Comparison of ENCODE assay signal across 7 cellular contexts in the genomic region with DNA sequence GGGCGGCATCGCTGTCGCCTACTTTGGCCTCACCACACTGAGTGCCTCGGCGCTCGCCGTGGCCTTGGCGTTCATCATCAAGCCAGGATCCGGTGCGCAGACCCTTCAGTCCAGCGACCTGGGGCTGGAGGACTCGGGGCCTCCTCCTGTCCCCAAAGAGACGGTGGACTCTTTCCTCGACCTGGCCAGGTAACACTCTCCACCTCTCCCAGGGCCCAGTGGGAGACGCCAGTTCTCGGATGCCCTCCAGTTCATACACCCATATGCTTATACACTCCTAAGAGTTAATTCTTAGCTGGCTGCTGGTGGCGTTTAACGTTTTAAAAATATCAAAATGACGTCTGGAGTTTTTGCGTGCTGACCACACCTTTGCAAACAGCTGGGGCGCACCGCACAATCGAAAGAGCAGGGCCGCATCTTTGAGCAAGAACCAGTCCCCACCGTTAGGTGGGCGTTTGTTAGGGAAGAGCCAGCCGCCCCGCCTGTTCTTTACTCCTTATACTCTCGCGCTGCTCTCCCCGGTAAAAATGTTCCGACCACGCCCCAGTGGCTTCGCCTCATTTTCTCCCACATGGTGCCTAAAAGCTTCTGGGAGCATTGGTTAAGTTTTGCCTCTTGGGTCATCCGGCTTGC. TPM values are rescaled to one million over a fixed set of nuclear protein-coding genes. Genes with fewer than 3 reads are reported as not detected.
DNase-seq lines count a peak whose midpoint lies in the region; ATAC-seq lines count a peak whose summit lies in the region.

No MANE protein-coding gene starts in this region.

- peak overlapping the region; percentile 62; the same call in 1 of the 2 replicates for H3K4me3 ChIP-seq in iPS DF 6.9 (ENCODE audit: low read length)

- H3K27ac Mint-ChIP-seq in activated CD4-positive, alpha-beta memory T cell treated with anti-CD3 and anti-CD28 coated beads, Interleukin-2, amount 10 ng/mL, durations not matched to agents 7 days and 5 days, result peak overlapping the region; percentile 69
- peak overlapping the region; percentile 90 for H3K27ac Mint-ChIP-seq in stimulated activated effector memory CD8-positive, alpha-beta T cell treated with anti-CD3 and anti-CD28 coated beads, Interleukin-12 subunit alpha, Interleukin-12 subunit beta, amount 100 ng/mL, for 72 hours

- H3K27ac ChIP-seq in iPS DF 6.9 (ENCODE audit: low read length), result no peak overlapping the region

- H3K4me3 Mint-ChIP-seq in activated CD4-positive, alpha-beta memory T cell treated with anti-CD3 and anti-CD28 coated beads, Interleukin-2, amount 10 ng/mL, durations not matched to agents 7 days and 5 days, result peak overlapping the region; percentile 94
- H3K4me3 Mint-ChIP-seq in stimulated activated effector memory CD8-positive, alpha-beta T cell treated with anti-CD3 and anti-CD28 coated beads, Interleukin-12 subunit alpha, Interleukin-12 subunit beta, amount 100 ng/mL, for 72 hours, result peak overlapping the region; percentile 92

- peaks cover 45% of the 10 kb centered on the region for H3K36me3 Mint-ChIP-seq in activated CD4-positive, alpha-beta memory T cell treated with anti-CD3 and anti-CD28 coated beads, Interleukin-2, amount 10 ng/mL, durations not matched to agents 7 days and 5 days (ENCODE audit: low read depth)
- peaks cover 26% of the 10 kb centered on the region for H3K36me3 Mint-ChIP-seq in stimulated activated effector memory CD8-positive, alpha-beta T cell treated with anti-CD3 and anti-CD28 coated beads, Interleukin-12 subunit alpha, Interleukin-12 subunit beta, amount 100 ng/mL, for 72 hours

- no CpG with 5 or more reads among the region's 35 CpGs for WGBS in iPS DF 6.9 (ENCODE audit: insufficient coverage, insufficient read length)

- H3K4me1 Mint-ChIP-seq in activated CD4-positive, alpha-beta memory T cell treated with anti-CD3 and anti-CD28 coated beads, Interleukin-2, amount 10 ng/mL, durations not matched to agents 7 days and 5 days, result peaks cover 74% of the 10 kb centered on the region
- peaks cover 66% of the 10 kb centered on the region for H3K4me1 Mint-ChIP-seq in stimulated activated effector memory CD8-positive, alpha-beta T cell treated with anti-CD3 and anti-CD28 coated beads, Interleukin-12 subunit alpha, Interleukin-12 subunit beta, amount 100 ng/mL, for 72 hours

- ATAC-seq in HG03045 (IDR thresholded peaks at IDR 0.05; ENCODE audit: unreplicated experiment) (peak; percentile 1), HG02852 (IDR thresholded peaks at IDR 0.05; ENCODE audit: unreplicated experiment) (no peak), GM18873 (IDR thresholded peaks at IDR 0.05; ENCODE audit: low FRiP score, unreplicated experiment) (no peak)
- ATAC-seq in stimulated activated effector memory CD8-positive, alpha-beta T cell treated with anti-CD3 and anti-CD28 coated beads, Interleukin-12 subunit alpha, Interleukin-12 subunit beta, amount 100 ng/mL, for 72 hours, result no peak

- peaks cover 4% of the 10 kb centered on the region for H3K27me3 Mint-ChIP-seq in activated CD4-positive, alpha-beta memory T cell treated with anti-CD3 and anti-CD28 coated beads, Interleukin-2, amount 10 ng/mL, durations not matched to agents 7 days and 5 days

- no peaks in the 10 kb centered on the region for H3K36me3 ChIP-seq in iPS DF 6.9 (ENCODE audit: control insufficient read depth, insufficient read depth, low read length)

- H3K4me1 ChIP-seq in iPS DF 6.9 (ENCODE audit: control insufficient read depth, insufficient read depth, low read length), result no peaks in the 10 kb centered on the region

- DNase-seq in EL (peak; percentile 29), iPS DF 6.9 (ENCODE audit: low read depth, low spot score) (no peak)
- no peak for DNase-seq in activated CD4-positive, alpha-beta memory T cell treated with anti-CD3 and anti-CD28 coated beads, Interleukin-2, amount 10 ng/mL, durations not matched to agents 7 days and 5 days
- no peak for DNase-seq in stimulated activated effector memory CD8-positive, alpha-beta T cell treated with anti-CD3 and anti-CD28 coated beads, Interleukin-12 subunit alpha, Interleukin-12 subunit beta, amount 100 ng/mL, for 72 hours (ENCODE audit: low spot score in 2 of 2)

- no peaks in the 10 kb centered on the region for H3K9me3 Mint-ChIP-seq in activated CD4-positive, alpha-beta memory T cell treated with anti-CD3 and anti-CD28 coated beads, Interleukin-2, amount 10 ng/mL, durations not matched to agents 7 days and 5 days
- no peaks in the 10 kb centered on the region for H3K9me3 Mint-ChIP-seq in stimulated activated effector memory CD8-positive, alpha-beta T cell treated with anti-CD3 and anti-CD28 coated beads, Interleukin-12 subunit alpha, Interleukin-12 subunit beta, amount 100 ng/mL, for 72 hours

- CTCF ChIA-PET in activated CD4-positive, alpha-beta memory T cell treated with anti-CD3 and anti-CD28 coated beads, Interleukin-2, amount 10 ng/mL, durations not matched to agents 7 days and 5 days (lab: Charles Lee), result interaction anchor here (1.1 to 2.3 kb wide), 9 partner anchors 8 to 383 kb away, joined by 3 to 17 read pairs (median 5); no protein-coding TSS in a partner anchor

- peaks cover 29% of the 10 kb centered on the region for H3K27me3 ChIP-seq in iPS DF 6.9 (ENCODE audit: control insufficient read depth, insufficient read depth, low read length)

- H3K9me3 ChIP-seq in iPS DF 6.9 (ENCODE audit: control insufficient read depth, insufficient read depth, low read length), result no peaks in the 10 kb centered on the region

- POLR2A ChIA-PET in activated CD4-positive, alpha-beta memory T cell treated with anti-CD3 and anti-CD28 coated beads, Interleukin-2, amount 10 ng/mL, durations not matched to agents 7 days and 5 days (lab: Charles Lee), result interaction anchor here (0.7 to 6.2 kb wide), 13 partner anchors 8 to 237 kb away, joined by 3 to 56 read pairs (median 6); a partner anchor contains a TSS

RNA-seq across cellular contexts. Expression of a gene that starts 0.9 kb away (rescaled TPM):
- 10 to 100 TPM; 75.1 to 79.7 TPM for total RNA-seq in activated CD4-positive, alpha-beta memory T cell treated with anti-CD3 and anti-CD28 coated beads, Interleukin-2, amount 10 ng/mL, durations not matched to agents 7 days and 5 days
